ENCODE assay signal across 14 cellular contexts in the genomic region with DNA sequence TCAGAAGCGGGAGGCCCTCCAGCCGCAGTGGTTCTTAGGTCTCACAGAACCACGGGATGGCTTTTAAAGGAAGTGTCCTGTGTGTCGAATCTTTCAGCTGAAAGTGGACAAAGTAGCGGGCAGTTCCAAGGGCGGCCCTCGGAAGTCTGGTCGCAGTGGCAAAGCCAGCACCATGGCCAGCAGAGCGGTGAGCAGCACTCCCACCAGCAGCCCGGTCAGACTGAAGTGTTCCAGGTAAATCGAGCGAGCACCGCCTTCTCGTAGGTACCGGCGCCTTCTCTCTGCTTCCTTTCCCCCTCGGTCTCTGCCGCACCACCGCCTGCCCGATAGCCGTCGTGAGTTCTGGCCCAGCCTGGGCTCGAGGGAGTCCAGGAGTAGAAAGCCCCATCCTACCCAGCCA.
DNase-seq lines count a peak whose midpoint lies in the region; ATAC-seq and TF ChIP-seq lines count a peak whose summit lies in the region.
"Had no signal": no experiment of that assay in that cellular context is flagged by ENCODE, and none has a peak within 500 bp of the region (broad histone marks: within the 10 kb centered on the region; RNA-seq: fewer than 3 reads in every experiment).

No MANE protein-coding gene starts in this region.

- no peak overlapping the region for H3K4me3 ChIP-seq in upper lobe of right lung
- H3K4me3 ChIP-seq: BLaER1 had no signal

- DNase-seq in cardiac septum (ENCODE audit: low spot score) (peak; percentile 54), Right ventricle myocardium inferior (ENCODE audit: missing footprints) (no peak), mesenteric fat pad (ENCODE audit: low spot score) (peak; percentile 49), erythroblast (lab: John Stamatoyannopoulos, UW) (no peak), upper lobe of right lung (no peak)
- no peak for DNase-seq in stimulated activated naive CD4-positive, alpha-beta T cell (lab: John Stamatoyannopoulos, UW)
- DNase-seq: 8988T; CD4-positive, alpha-beta memory T cell; DMS153; DMS79; GF-D8 had no signal

- no peaks in the 10 kb centered on the region for H3K27me3 ChIP-seq in upper lobe of right lung
- H3K27me3 ChIP-seq: BLaER1 had no signal

- H3K4me1 ChIP-seq in upper lobe of right lung, result no peaks in the 10 kb centered on the region

- TF ChIP-seq EP300 in Ishikawa (IDR thresholded peaks at IDR 0.05; ENCODE audit: borderline replicate concordance), result no peak

- ATAC-seq in Right ventricle myocardium inferior (no peak), upper lobe of right lung (no peak), GM18519 (IDR thresholded peaks at IDR 0.05; ENCODE audit: low FRiP score, unreplicated experiment) (no peak)

- no peak for TF ChIP-seq POLR2A in erythroblast (IDR thresholded peaks at IDR 0.05; ENCODE audit: low read length)

- no peaks in the 10 kb centered on the region for H3K36me3 ChIP-seq in upper lobe of right lung

- intact Hi-C loops in cardiac septum (cut with DNase I) (no loop called here), Right ventricle myocardium inferior (cut with DNase I) (no loop called here), upper lobe of right lung (cut with DNase I) (no loop called here)

- H3K27ac ChIP-seq in upper lobe of right lung, result no peak overlapping the region
- H3K27ac ChIP-seq: BLaER1 had no signal

- no peaks in the 10 kb centered on the region for H3K9me3 ChIP-seq in upper lobe of right lung
- H3K9me3 ChIP-seq: BLaER1 had no signal

- no peak for TF ChIP-seq CTCF in upper lobe of right lung (IDR thresholded peaks at IDR 0.05)

- TF ChIP-seq RAD21 in Ishikawa (IDR thresholded peaks at IDR 0.05; ENCODE audit: low read depth), result no peak

TF ChIP-seq in Ishikawa, 13 proteins besides CTCF, POLR2A, EP300 and RAD21:
- TF ChIP-seq, protein P1, sequence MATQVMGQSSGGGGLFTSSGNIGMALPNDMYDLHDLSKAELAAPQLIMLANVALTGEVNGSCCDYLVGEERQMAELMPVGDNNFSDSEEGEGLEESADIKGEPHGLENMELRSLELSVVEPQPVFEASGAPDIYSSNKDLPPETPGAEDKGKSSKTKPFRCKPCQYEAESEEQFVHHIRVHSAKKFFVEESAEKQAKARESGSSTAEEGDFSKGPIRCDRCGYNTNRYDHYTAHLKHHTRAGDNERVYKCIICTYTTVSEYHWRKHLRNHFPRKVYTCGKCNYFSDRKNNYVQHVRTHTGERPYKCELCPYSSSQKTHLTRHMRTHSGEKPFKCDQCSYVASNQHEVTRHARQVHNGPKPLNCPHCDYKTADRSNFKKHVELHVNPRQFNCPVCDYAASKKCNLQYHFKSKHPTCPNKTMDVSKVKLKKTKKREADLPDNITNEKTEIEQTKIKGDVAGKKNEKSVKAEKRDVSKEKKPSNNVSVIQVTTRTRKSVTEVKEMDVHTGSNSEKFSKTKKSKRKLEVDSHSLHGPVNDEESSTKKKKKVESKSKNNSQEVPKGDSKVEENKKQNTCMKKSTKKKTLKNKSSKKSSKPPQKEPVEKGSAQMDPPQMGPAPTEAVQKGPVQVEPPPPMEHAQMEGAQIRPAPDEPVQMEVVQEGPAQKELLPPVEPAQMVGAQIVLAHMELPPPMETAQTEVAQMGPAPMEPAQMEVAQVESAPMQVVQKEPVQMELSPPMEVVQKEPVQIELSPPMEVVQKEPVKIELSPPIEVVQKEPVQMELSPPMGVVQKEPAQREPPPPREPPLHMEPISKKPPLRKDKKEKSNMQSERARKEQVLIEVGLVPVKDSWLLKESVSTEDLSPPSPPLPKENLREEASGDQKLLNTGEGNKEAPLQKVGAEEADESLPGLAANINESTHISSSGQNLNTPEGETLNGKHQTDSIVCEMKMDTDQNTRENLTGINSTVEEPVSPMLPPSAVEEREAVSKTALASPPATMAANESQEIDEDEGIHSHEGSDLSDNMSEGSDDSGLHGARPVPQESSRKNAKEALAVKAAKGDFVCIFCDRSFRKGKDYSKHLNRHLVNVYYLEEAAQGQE (IDR thresholded peaks at IDR 0.05; ENCODE audit: low read depth), result peak; percentile 41
- no peak for TF ChIP-seq TCF12 (IDR thresholded peaks at IDR 0.05; ENCODE audit: low read depth)

Comparison
In these comparisons a context has a peak if more than half of its experiments do, and no peak if none do; other contexts are left out.
1. DNase-seq: peak in cardiac septum (single experiment) and mesenteric fat pad (single experiment); none in Right ventricle myocardium inferior (single experiment), erythroblast (0 of 2), upper lobe of right lung (single experiment) and stimulated activated naive CD4-positive, alpha-beta T cell (0 of 6).